ENCODE assay signal across 21 cellular contexts in the genomic region with DNA sequence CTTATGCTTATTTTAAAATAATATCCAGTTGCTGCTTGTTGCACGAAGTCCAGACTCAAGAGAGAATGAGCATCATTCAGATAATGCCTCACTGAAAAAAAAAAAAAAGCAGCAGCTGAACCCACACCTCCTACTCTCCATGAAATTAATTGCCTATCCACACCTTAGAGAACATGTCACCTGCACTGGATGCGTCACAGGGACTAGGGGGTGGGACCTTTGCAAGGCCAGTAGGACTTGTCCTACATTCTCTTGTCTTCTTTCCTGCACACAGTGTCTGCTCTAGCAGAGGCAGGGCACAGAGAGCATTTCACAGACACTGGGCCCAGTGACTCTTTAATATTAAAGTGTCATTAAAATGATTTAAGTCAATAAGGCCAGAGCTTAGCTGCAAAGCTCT. TPM values are rescaled to one million over a fixed set of nuclear protein-coding genes. Genes with fewer than 3 reads are reported as not detected.
A peak's percentile ranks its signal among the peaks of the same experiment; 100 is the strongest.
DNase-seq lines count a peak whose midpoint lies in the region; ATAC-seq, FAIRE-seq and TF ChIP-seq lines count a peak whose summit lies in the region.
"Had no signal": no experiment of that assay in that cellular context is flagged by ENCODE, and none has a peak within 500 bp of the region (broad histone marks: within the 10 kb centered on the region; RNA-seq: fewer than 3 reads in every experiment).

A gene with protein sequence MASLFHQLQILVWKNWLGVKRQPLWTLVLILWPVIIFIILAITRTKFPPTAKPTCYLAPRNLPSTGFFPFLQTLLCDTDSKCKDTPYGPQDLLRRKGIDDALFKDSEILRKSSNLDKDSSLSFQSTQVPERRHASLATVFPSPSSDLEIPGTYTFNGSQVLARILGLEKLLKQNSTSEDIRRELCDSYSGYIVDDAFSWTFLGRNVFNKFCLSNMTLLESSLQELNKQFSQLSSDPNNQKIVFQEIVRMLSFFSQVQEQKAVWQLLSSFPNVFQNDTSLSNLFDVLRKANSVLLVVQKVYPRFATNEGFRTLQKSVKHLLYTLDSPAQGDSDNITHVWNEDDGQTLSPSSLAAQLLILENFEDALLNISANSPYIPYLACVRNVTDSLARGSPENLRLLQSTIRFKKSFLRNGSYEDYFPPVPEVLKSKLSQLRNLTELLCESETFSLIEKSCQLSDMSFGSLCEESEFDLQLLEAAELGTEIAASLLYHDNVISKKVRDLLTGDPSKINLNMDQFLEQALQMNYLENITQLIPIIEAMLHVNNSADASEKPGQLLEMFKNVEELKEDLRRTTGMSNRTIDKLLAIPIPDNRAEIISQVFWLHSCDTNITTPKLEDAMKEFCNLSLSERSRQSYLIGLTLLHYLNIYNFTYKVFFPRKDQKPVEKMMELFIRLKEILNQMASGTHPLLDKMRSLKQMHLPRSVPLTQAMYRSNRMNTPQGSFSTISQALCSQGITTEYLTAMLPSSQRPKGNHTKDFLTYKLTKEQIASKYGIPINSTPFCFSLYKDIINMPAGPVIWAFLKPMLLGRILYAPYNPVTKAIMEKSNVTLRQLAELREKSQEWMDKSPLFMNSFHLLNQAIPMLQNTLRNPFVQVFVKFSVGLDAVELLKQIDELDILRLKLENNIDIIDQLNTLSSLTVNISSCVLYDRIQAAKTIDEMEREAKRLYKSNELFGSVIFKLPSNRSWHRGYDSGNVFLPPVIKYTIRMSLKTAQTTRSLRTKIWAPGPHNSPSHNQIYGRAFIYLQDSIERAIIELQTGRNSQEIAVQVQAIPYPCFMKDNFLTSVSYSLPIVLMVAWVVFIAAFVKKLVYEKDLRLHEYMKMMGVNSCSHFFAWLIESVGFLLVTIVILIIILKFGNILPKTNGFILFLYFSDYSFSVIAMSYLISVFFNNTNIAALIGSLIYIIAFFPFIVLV (N-terminal part only) (minus strand): TSS at position 161 of the 400 bp plus-strand sequence. CDS start 418 bp downstream, outside the sequence.

- DNase-seq in A549 (ENCODE audit: low read depth in 1 of 2, low spot score in 1 of 2) (no peak), HCT116 (ENCODE audit: low read depth, low spot score) (peak; percentile 4), left lung (no peak), KBM-7 (no peak), MV-4-11 (lab: John Stamatoyannopoulos, UW) (no peak), GOT3 (lab: John Stamatoyannopoulos, UW) (no peak)
- no peak for DNase-seq in activated CD4-positive, alpha-beta memory T cell treated with anti-CD3 and anti-CD28 coated beads for 36 hours
- DNase-seq: activated CD8-positive, alpha-beta T cell treated with anti-CD3 and anti-CD28 coated beads, Interleukin-2, amount 10 ng/mL, durations not matched to agents 7 days and 5 days; activated naive CD8-positive, alpha-beta T cell treated with anti-CD3 and anti-CD28 coated beads, Interleukin-2, amount 50 U/mL, for 24 hours; endodermal cell; gastrocnemius medialis; Karpas-422; lower lobe of right lung; Peyer's patch; transverse colon had no signal

- H3K9me3 Mint-ChIP-seq in brain: peaks cover 0 to 4% (median 0%) of the 10 kb centered on the region in 5 experiments
- peaks cover 2% of the 10 kb centered on the region for H3K9me3 Mint-ChIP-seq in activated CD4-positive, alpha-beta memory T cell treated with anti-CD3 and anti-CD28 coated beads for 36 hours
- H3K9me3 Mint-ChIP-seq: activated naive CD8-positive, alpha-beta T cell treated with anti-CD3 and anti-CD28 coated beads, Interleukin-2, amount 50 U/mL, for 24 hours; central memory CD8-positive, alpha-beta T cell; endodermal cell had no signal

- CTCF ChIA-PET in A549 (lab: Yijun Ruan, JAX) (no interaction called here), HCT116 (lab: Charles Lee) (no interaction called here)
- CTCF ChIA-PET in activated CD4-positive, alpha-beta memory T cell treated with anti-CD3 and anti-CD28 coated beads for 36 hours (lab: Charles Lee): no interaction called here

- POLR2A ChIA-PET in A549 (lab: Yijun Ruan, JAX): no interaction called here
- POLR2A ChIA-PET in HCT116 (lab: Charles Lee): no interaction called here
- POLR2A ChIA-PET in activated CD4-positive, alpha-beta memory T cell treated with anti-CD3 and anti-CD28 coated beads for 36 hours (lab: Charles Lee): no interaction called here

- RAD21 ChIA-PET in HCT116 (lab: Charles Lee; ENCODE audit: low non-redundant PET in 1 of 2, low total read pairs in 2 of 2, uncharacterized antibody in 2 of 2, unreplicated experiment in 2 of 2): no interaction called here

- 84% methylated on average over 2 of the region's 2 CpGs for WGBS in A549 (ENCODE audit: missing lambda C conversion rate)

- TF ChIP-seq CTCF in A549 (IDR thresholded peaks at IDR 0.05) (no peak), HCT116 (IDR thresholded peaks at IDR 0.05 in 2 of 3, conservative IDR thresholded peaks at IDR 0.05 in 1 of 3; ENCODE audit: borderline replicate concordance in 1 of 3, insufficient read depth in 1 of 3, low read depth in 2 of 3, low read length in 2 of 3) (no peak), brain (conservative IDR thresholded peaks at IDR 0.05) (no peak), left lung (IDR thresholded peaks at IDR 0.05) (no peak)

- no TSS peak for BruUV-seq in HCT116 (replicated peaks; lab: Mats Ljungman, UMichigan)

- H3K27ac ChIP-seq in A549: peak within 1 kb of the TSS; percentile 74 to 78
- H3K27ac ChIP-seq in HCT116 (ENCODE audit: low read depth, low read length): peak within 1 kb of the TSS; percentile 44
- peak within 1 kb of the TSS in 1 of 2 donors; percentile 45 for H3K27ac ChIP-seq in left lung
- H3K27ac ChIP-seq: gastrocnemius medialis, HL-60, lower lobe of right lung, Peyer's patch, transverse colon had no signal

- no peaks in the 10 kb centered on the region for H3K27me3 Mint-ChIP-seq in brain
- H3K27me3 Mint-ChIP-seq in activated CD4-positive, alpha-beta memory T cell treated with anti-CD3 and anti-CD28 coated beads for 36 hours: no peaks in the 10 kb centered on the region

- H3K4me1 ChIP-seq in A549 (peaks cover 22% of the 10 kb centered on the region), HCT116 (ENCODE audit: control insufficient read depth in 1 of 2, insufficient read depth in 2 of 2, low read length in 2 of 2) (peaks cover 23 to 29% of the 10 kb centered on the region in 2 experiments), left lung (no peaks in the 10 kb centered on the region)
- H3K4me1 ChIP-seq: gastrocnemius medialis, lower lobe of right lung, Peyer's patch, transverse colon had no signal

- H3K9ac ChIP-seq in HCT116 (ENCODE audit: low read length): peak within 1 kb of the TSS; percentile 10; the same call in 1 of the 2 replicates

- H4K20me1 ChIP-seq in HCT116 (ENCODE audit: insufficient read depth): no peaks in the 10 kb centered on the region

- no peaks in the 10 kb centered on the region for H3K27me3 ChIP-seq in HCT116 (ENCODE audit: insufficient read depth, low read length)
- no peaks in the 10 kb centered on the region for H3K27me3 ChIP-seq in left lung
- H3K27me3 ChIP-seq: gastrocnemius medialis, Peyer's patch, transverse colon had no signal

- TF ChIP-seq POLR2A in A549 (IDR thresholded peaks at IDR 0.05; ENCODE audit: low read length) (no peak), HCT116 (IDR thresholded peaks at IDR 0.05; ENCODE audit: borderline replicate concordance, extremely low read depth, insufficient read depth, insufficient read length) (no peak)

- H3K4me2 ChIP-seq in A549 (peak within 1 kb of the TSS; percentile 70), HCT116 (ENCODE audit: low read length) (peak within 1 kb of the TSS; percentile 58)

- H3K4me1 Mint-ChIP-seq in brain: peaks cover 24% of the 10 kb centered on the region
- no peaks in the 10 kb centered on the region for H3K4me1 Mint-ChIP-seq in activated CD4-positive, alpha-beta memory T cell treated with anti-CD3 and anti-CD28 coated beads for 36 hours (ENCODE audit: low read depth)
- H3K4me1 Mint-ChIP-seq: central memory CD8-positive, alpha-beta T cell had no signal

- no peak for TF ChIP-seq RAD21 in A549 (conservative IDR thresholded peaks at IDR 0.05 in 1 of 2, IDR thresholded peaks at IDR 0.05 in 1 of 2)
- TF ChIP-seq RAD21 in HCT116 (IDR thresholded peaks at IDR 0.05; ENCODE audit: low read depth): no peak

- ATAC-seq in A549: no peak
- ATAC-seq in HCT116: peak; percentile 59; the same call in 1 of the 2 replicates
- ATAC-seq in left lung: peak; percentile 9
- ATAC-seq: activated CD8-positive, alpha-beta T cell treated with anti-CD3 and anti-CD28 coated beads, Interleukin-2, amount 10 ng/mL, durations not matched to agents 7 days and 5 days; activated naive CD8-positive, alpha-beta T cell treated with anti-CD3 and anti-CD28 coated beads, Interleukin-2, amount 50 U/mL, for 24 hours; gastrocnemius medialis had no signal

- H3K4me3 ChIP-seq in A549 (0 out of 3 replicates have a peak within 1 kb of the TSS, but pooled peaks have one; percentile 8), HCT116 (replicated peaks in 1 of 2; ENCODE audit: low read depth in 1 of 2, low read length in 2 of 2) (peak within 1 kb of the TSS in 1 of 2 experiments; percentile 17; a peak in 2 of 4 replicates), left lung (no peak within 1 kb of the TSS)
- H3K4me3 ChIP-seq: gastrocnemius medialis, lower lobe of right lung, Peyer's patch, transverse colon had no signal

- H2AFZ ChIP-seq in HCT116 (ENCODE audit: low read depth, low read length, poor library complexity, severe bottlenecking): peak within 1 kb of the TSS; percentile 87

- H3K79me2 ChIP-seq in HCT116 (ENCODE audit: insufficient read depth, low read length): no peaks in the 10 kb centered on the region

- H3K9me2 ChIP-seq in HCT116 (ENCODE audit: insufficient read depth): no peaks in the 10 kb centered on the region

- intact Hi-C loops in HCT116 (cut with micrococcal nuclease) (no loop called here), left lung (cut with DNase I) (no loop called here)
- intact Hi-C loops in activated CD4-positive, alpha-beta memory T cell treated with anti-CD3 and anti-CD28 coated beads for 36 hours (cut with micrococcal nuclease): no loop called here

- peak within 1 kb of the TSS; percentile 16 to 79 (median 33) for H3K27ac Mint-ChIP-seq in brain
- H3K27ac Mint-ChIP-seq in activated CD4-positive, alpha-beta memory T cell treated with anti-CD3 and anti-CD28 coated beads for 36 hours: no peak within 1 kb of the TSS
- H3K27ac Mint-ChIP-seq: activated CD8-positive, alpha-beta T cell treated with anti-CD3 and anti-CD28 coated beads, Interleukin-2, amount 10 ng/mL, durations not matched to agents 7 days and 5 days; activated naive CD8-positive, alpha-beta T cell treated with anti-CD3 and anti-CD28 coated beads, Interleukin-2, amount 50 U/mL, for 24 hours; endodermal cell had no signal

- no peak for FAIRE-seq in A549 (lab: Jason Lieb, UNC)
- FAIRE-seq: GM18507, GM19239 had no signal

- no peaks in the 10 kb centered on the region for H3K36me3 Mint-ChIP-seq in brain
- no peaks in the 10 kb centered on the region for H3K36me3 Mint-ChIP-seq in activated CD4-positive, alpha-beta memory T cell treated with anti-CD3 and anti-CD28 coated beads for 36 hours

- in situ Hi-C loops in KBM-7 (cut with MboI; ENCODE audit: low pct_unique_long_range_greater_than_20kb, low sequenced_read_pairs): no loop called here

- H3K4me3 Mint-ChIP-seq in brain: peak within 1 kb of the TSS in 2 of 5 experiments; percentile 46
- H3K4me3 Mint-ChIP-seq in activated CD4-positive, alpha-beta memory T cell treated with anti-CD3 and anti-CD28 coated beads for 36 hours: no peak within 1 kb of the TSS
- H3K4me3 Mint-ChIP-seq: activated CD8-positive, alpha-beta T cell treated with anti-CD3 and anti-CD28 coated beads, Interleukin-2, amount 10 ng/mL, durations not matched to agents 7 days and 5 days; activated naive CD8-positive, alpha-beta T cell treated with anti-CD3 and anti-CD28 coated beads, Interleukin-2, amount 50 U/mL, for 24 hours; central memory CD8-positive, alpha-beta T cell; endodermal cell had no signal

- TF ChIP-seq EP300 in A549 (IDR thresholded peaks at IDR 0.05): no peak

- H3K9me3 ChIP-seq in A549 (no peaks in the 10 kb centered on the region; the same call in 2 of the 3 replicates), HCT116 (ENCODE audit: control insufficient read depth in 1 of 2, insufficient read depth in 1 of 2, low read depth in 1 of 2, low read length in 2 of 2) (no peaks in the 10 kb centered on the region), left lung (no peaks in the 10 kb centered on the region)
- H3K9me3 ChIP-seq: gastrocnemius medialis, lower lobe of right lung, Peyer's patch, transverse colon had no signal

- H3K36me3 ChIP-seq in HCT116 (ENCODE audit: control insufficient read depth in 1 of 2, insufficient read depth in 2 of 2, low read length in 2 of 2): no peaks in the 10 kb centered on the region
- H3K36me3 ChIP-seq in left lung: no peaks in the 10 kb centered on the region
- H3K36me3 ChIP-seq: gastrocnemius medialis, lower lobe of right lung, Peyer's patch, transverse colon had no signal

RNA-seq across cellular contexts. Expression of the gene that starts here (rescaled TPM):
- polyA plus RNA-seq in A549 (2011; rRNA removed) (1.1 TPM in 2 replicates), A549 (2017; fragmentation: RNase III; extraction: RNeasy Plus Mini Kit Qiagen cat#74134 plus additional on column Dnase treatment) (0.32 to 0.51 TPM (median 0.38 TPM) in 3 replicates), brain (ENCODE audit: insufficient read depth, low read depth, low replicate concordance) (not detected)
- polyA plus RNA-seq in A549 (2012; cell fraction: cytosol; rRNA removed): 0.03 and 0.04 TPM in 2 replicates
- 0.04 and 0.22 TPM in 2 replicates for polyA plus RNA-seq in A549 (2012; cell fraction: nucleus; rRNA removed)
- polyA minus RNA-seq in A549 (2011; rRNA and poly(A)+ RNA removed): 1.6 and 1.7 TPM in 2 replicates
- total RNA-seq in HCT116 (2021; ENCODE audit: unreplicated experiment) (1.3 TPM), left lung (under 1 TPM; 0.34 to 0.58 TPM)
- 0.56 and 0.61 TPM in 2 replicates for polyA plus RNA-seq in HCT116 (2012)
- total RNA-seq in activated CD4-positive, alpha-beta memory T cell treated with anti-CD3 and anti-CD28 coated beads for 36 hours: not detected
- total RNA-seq: activated CD8-positive, alpha-beta T cell treated with anti-CD3 and anti-CD28 coated beads, Interleukin-2, amount 10 ng/mL, durations not matched to agents 7 days and 5 days; gastrocnemius medialis; lower lobe of right lung; Peyer's patch had no signal
- polyA plus RNA-seq: neural cell had no signal

Comparison
In these comparisons a context has a peak if more than half of its experiments do, and no peak if none do; other contexts are left out.
1. Peak in ATAC-seq in left lung; RNA of the gene not detected or under 1 TPM.